ENCODE assay signal across 8 cellular contexts in the genomic region with DNA sequence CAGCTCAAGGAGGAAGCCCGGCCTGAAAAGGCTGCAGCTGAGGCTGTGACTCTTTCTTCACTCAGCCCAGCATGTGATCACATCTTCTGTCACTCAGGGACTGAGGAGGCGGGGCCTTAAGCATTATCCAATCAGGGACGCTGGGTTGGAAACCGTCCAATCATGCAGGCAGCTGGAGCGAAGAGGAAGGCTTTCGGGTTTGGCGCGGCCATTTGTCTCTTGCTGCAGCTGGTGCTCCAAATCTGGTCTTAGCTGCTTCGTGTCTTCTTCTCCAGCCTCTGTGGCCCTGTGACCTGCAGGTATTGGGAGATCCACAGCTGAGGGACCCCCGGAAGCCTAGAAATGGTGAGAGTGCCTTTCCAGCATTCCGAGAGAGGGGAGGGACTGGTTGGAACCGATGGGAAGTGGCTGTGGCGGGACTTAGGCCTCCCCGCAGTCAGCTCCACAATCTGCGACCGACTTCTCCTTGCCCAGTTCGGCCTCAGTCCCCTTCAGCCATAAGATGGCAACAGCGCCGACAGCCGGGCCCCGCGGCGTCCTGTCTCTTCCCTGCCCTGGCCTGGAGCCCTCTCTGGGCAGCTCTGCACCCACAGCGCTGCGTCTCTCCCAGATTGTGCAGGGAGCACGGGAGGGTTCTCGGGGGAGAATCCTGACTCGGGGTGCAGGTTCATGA. TPM values are rescaled to one million over a fixed set of nuclear protein-coding genes. Genes with fewer than 3 reads are reported as not detected.
A peak's percentile ranks its signal among the peaks of the same experiment; 100 is the strongest.
DNase-seq lines count a peak whose midpoint lies in the region; ATAC-seq and TF ChIP-seq lines count a peak whose summit lies in the region.

TSS of gene ZNF90 (plus strand) at position 210 of the 673 bp plus-strand sequence. CDS start at position 343, 133 bp downstream.

- CTCF ChIA-PET in activated CD4-positive, alpha-beta memory T cell treated with anti-CD3 and anti-CD28 coated beads, Interleukin-2, amount 10 ng/mL, durations not matched to agents 7 days and 5 days (lab: Charles Lee), result interaction anchor here (1.0 to 1.2 kb wide), 2 partner anchors 39 to 80 kb away, joined by 3 to 4 read pairs; partner anchors contain the start of gene ZNF682

- WGBS in lung, 2 donors, result 1 to 2% methylated on average over 28 of the region's 28 CpGs

- peaks cover 52% of the 10 kb centered on the region for H3K36me3 Mint-ChIP-seq in activated CD4-positive, alpha-beta memory T cell treated with anti-CD3 and anti-CD28 coated beads, Interleukin-2, amount 10 ng/mL, durations not matched to agents 7 days and 5 days (ENCODE audit: low read depth)

- H3K4me3 Mint-ChIP-seq in activated CD4-positive, alpha-beta memory T cell treated with anti-CD3 and anti-CD28 coated beads, Interleukin-2, amount 10 ng/mL, durations not matched to agents 7 days and 5 days, result peak within 1 kb of the TSS; percentile 87

- peaks cover 18% of the 10 kb centered on the region for H3K4me1 Mint-ChIP-seq in activated CD4-positive, alpha-beta memory T cell treated with anti-CD3 and anti-CD28 coated beads, Interleukin-2, amount 10 ng/mL, durations not matched to agents 7 days and 5 days

- peak within 1 kb of the TSS in 1 of 2 donors; percentile 68 for H3K27ac ChIP-seq in lung (ENCODE audit: low read depth in 1 of 2, low read length in 1 of 2)

- H3K9me3 ChIP-seq in lung (ENCODE audit: control insufficient read depth in 2 of 2, insufficient read depth in 1 of 2, low read length in 1 of 2), result peaks cover 0 to 8% of the 10 kb centered on the region in 2 donors

- TF ChIP-seq CTCF in NB4 (IDR thresholded peaks at IDR 0.05; ENCODE audit: low read depth, low read length) (no peak), lung (IDR thresholded peaks at IDR 0.05; ENCODE audit: control extremely low read depth, extremely low read depth) (no peak)

- peak; percentile 50 for TF ChIP-seq POLR2A in NB4 (IDR thresholded peaks at IDR 0.05; ENCODE audit: extremely low read depth, insufficient read length)

- no peaks in the 10 kb centered on the region for H3K36me3 ChIP-seq in lung (ENCODE audit: control insufficient read depth in 2 of 2, insufficient read depth in 2 of 2, low read length in 2 of 2)

- no peaks in the 10 kb centered on the region for H3K27me3 ChIP-seq in lung (ENCODE audit: control insufficient read depth, insufficient read depth)

- H3K4me3 ChIP-seq in NB4 (ENCODE audit: low read depth, low read length) (peak within 1 kb of the TSS; percentile 88), lung (peak within 1 kb of the TSS; percentile 67)

- ATAC-seq in GM21619 (IDR thresholded peaks at IDR 0.05; ENCODE audit: unreplicated experiment), result peak; percentile 91
- ATAC-seq in lung (ENCODE audit: insufficient read depth, low FRiP score), result peak; percentile 81
- no peak for ATAC-seq in HG03457 (IDR thresholded peaks at IDR 0.05; ENCODE audit: unreplicated experiment)

- H3K4me1 ChIP-seq in lung (ENCODE audit: control insufficient read depth in 2 of 2, insufficient read depth in 2 of 2, low read length in 2 of 2), result peaks cover 0 to 2% of the 10 kb centered on the region in 2 donors

- POLR2A ChIA-PET in activated CD4-positive, alpha-beta memory T cell treated with anti-CD3 and anti-CD28 coated beads, Interleukin-2, amount 10 ng/mL, durations not matched to agents 7 days and 5 days (lab: Charles Lee), result interaction anchor here (0.8 to 2.3 kb wide), 17 partner anchors 8 to 1689 kb away, joined by 3 to 17 read pairs (median 6); partner anchors contain the start of genes ZNF100, ZNF253, ZNF429 and ZNF486

- H3K27ac Mint-ChIP-seq in activated CD4-positive, alpha-beta memory T cell treated with anti-CD3 and anti-CD28 coated beads, Interleukin-2, amount 10 ng/mL, durations not matched to agents 7 days and 5 days, result peak within 1 kb of the TSS; percentile 65

- H3K27me3 Mint-ChIP-seq in activated CD4-positive, alpha-beta memory T cell treated with anti-CD3 and anti-CD28 coated beads, Interleukin-2, amount 10 ng/mL, durations not matched to agents 7 days and 5 days, result no peaks in the 10 kb centered on the region

- DNase-seq in DMS53 treated with DMSO at 0.1 percent for 48 hours (lab: John Stamatoyannopoulos, UW; ENCODE audit: unreplicated experiment) (peak; percentile 89), NB4 (ENCODE audit: low read depth) (peak; percentile 98), lung (ENCODE audit: low spot score) (peak; percentile 92)
- DNase-seq in activated CD4-positive, alpha-beta memory T cell treated with anti-CD3 and anti-CD28 coated beads, Interleukin-2, amount 10 ng/mL, durations not matched to agents 7 days and 5 days, result peak; percentile 87
- peak; percentile 83 for DNase-seq in effector CD8-positive, alpha-beta T cell (lab: John Stamatoyannopoulos, UW)
- DNase-seq in stimulated activated CD4-positive, alpha-beta T cell treated with anti-CD3 and anti-CD28 coated beads, Interleukin-4, amount 100 ng/mL, for 4 hours, result peak; percentile 71 to 84

- peaks cover 32% of the 10 kb centered on the region for H3K9me3 Mint-ChIP-seq in activated CD4-positive, alpha-beta memory T cell treated with anti-CD3 and anti-CD28 coated beads, Interleukin-2, amount 10 ng/mL, durations not matched to agents 7 days and 5 days

RNA-seq across cellular contexts. Expression of gene ZNF90, which starts in this region (rescaled TPM):
- total RNA-seq in activated CD4-positive, alpha-beta memory T cell treated with anti-CD3 and anti-CD28 coated beads, Interleukin-2, amount 10 ng/mL, durations not matched to agents 7 days and 5 days, result 1 to 10 TPM; 7.8 to 8.5 TPM
- total RNA-seq in lung, result 10 to 100 TPM in 1 of 2 donors, 1 to 10 TPM in 1; 4.9 to 25.1 TPM
- 1 to 10 TPM in 1 of 2 donors, under 1 TPM in 1; 0.76 to 3.3 TPM for polyA plus RNA-seq in lung
